In genomic region chr1:155277896-155278688, GRCh38 we compare ENCODE assay signal across 8 cellular contexts. TPM values are rescaled to one million over a fixed set of nuclear protein-coding genes. Genes with fewer than 3 reads are reported as not detected.
DNase-seq lines count a peak whose midpoint lies in the region; ATAC-seq and TF ChIP-seq lines count a peak whose summit lies in the region.

No MANE protein-coding gene starts in this region.

- TF ChIP-seq CTCF in coronary artery (IDR thresholded peaks at IDR 0.05), result no peak

- no peak overlapping the region for H3K14ac ChIP-seq in mesenchymal stem cell (ENCODE audit: low read length in 2 of 2)

- H3K27ac ChIP-seq in coronary artery, result peak overlapping the region; percentile 41 to 78
- no peak overlapping the region for H3K27ac ChIP-seq in mesenchymal stem cell (ENCODE audit: low read length, poor library complexity, severe bottlenecking)

- peaks cover 3 to 8% of the 10 kb centered on the region in 2 experiments for H3K36me3 ChIP-seq in mesenchymal stem cell (ENCODE audit: control insufficient read depth in 1 of 2, insufficient read depth in 2 of 2, low read depth in 1 of 2, low read length in 2 of 2)

- H2AK5ac ChIP-seq in mesenchymal stem cell (ENCODE audit: low read length, severe bottlenecking), result no peak overlapping the region

- peak; percentile 75 for DNase-seq in SIG-M5 treated with dmso at 0.1 percent for 504 hours (lab: John Stamatoyannopoulos, UW; ENCODE audit: unreplicated experiment)
- no peak for DNase-seq in SIG-M5 (lab: John Stamatoyannopoulos, UW)
- peak; percentile 79 for DNase-seq in NCI-H2171 (lab: John Stamatoyannopoulos, UW)
- peak; percentile 93 for DNase-seq in activated CD4-positive, alpha-beta T cell treated with anti-CD3 and anti-CD28 coated beads, Interleukin-2, amount 10 ng/mL, durations not matched to agents 24 days and 14 days
- DNase-seq in coronary artery (ENCODE audit: low spot score), result no peak
- peak; percentile 46 for DNase-seq in mesenchymal stem cell
- DNase-seq in stimulated activated CD8-positive, alpha-beta memory T cell treated with anti-CD3 and anti-CD28 coated beads, Interleukin-15, amount 100 ng/mL, for 4 hours (ENCODE audit: low read depth in 2 of 2), result peak; percentile 53 to 60

- no peak overlapping the region for H2BK15ac ChIP-seq in mesenchymal stem cell (ENCODE audit: low read depth, poor library complexity, severe bottlenecking)

- intact Hi-C loops in activated CD4-positive, alpha-beta T cell treated with anti-CD3 and anti-CD28 coated beads, Interleukin-2, amount 10 ng/mL, durations not matched to agents 24 days and 14 days (cut with micrococcal nuclease), result loop anchor here (1.0 to 10.0 kb wide), 5 partner anchors 16 to 317 kb away; partner anchors contain the start of genes FDPS and SCAMP3

- no peak overlapping the region for H2BK120ac ChIP-seq in mesenchymal stem cell (ENCODE audit: low read depth, low read length)

- no peaks in the 10 kb centered on the region for H3K27me3 Mint-ChIP-seq in activated CD4-positive, alpha-beta T cell treated with anti-CD3 and anti-CD28 coated beads, Interleukin-2, amount 10 ng/mL, durations not matched to agents 24 days and 14 days

- H4K91ac ChIP-seq in mesenchymal stem cell (ENCODE audit: low read length), result no peak overlapping the region

- H3K4me1 Mint-ChIP-seq in activated CD4-positive, alpha-beta T cell treated with anti-CD3 and anti-CD28 coated beads, Interleukin-2, amount 10 ng/mL, durations not matched to agents 24 days and 14 days, result peaks cover 20% of the 10 kb centered on the region

- no peak overlapping the region for H4K8ac ChIP-seq in mesenchymal stem cell (ENCODE audit: low read length)

- H3K18ac ChIP-seq in mesenchymal stem cell (ENCODE audit: low read depth in 1 of 2, low read length in 2 of 2), result no peak overlapping the region

- WGBS in mesenchymal stem cell, result 0% methylated on average over 25 of the region's 29 CpGs

- no peak overlapping the region for H3K23ac ChIP-seq in mesenchymal stem cell (ENCODE audit: low read length in 2 of 2)

- H3K27me3 ChIP-seq in mesenchymal stem cell (ENCODE audit: control insufficient read depth in 1 of 2, insufficient read depth in 1 of 2, low read length in 2 of 2), result no peaks in the 10 kb centered on the region

- H3K9me3 ChIP-seq in mesenchymal stem cell (ENCODE audit: control insufficient read depth, low read length), result no peaks in the 10 kb centered on the region

- no peak overlapping the region for H3K4ac ChIP-seq in mesenchymal stem cell (ENCODE audit: low read depth in 1 of 2, low read length in 2 of 2)

- H3K36me3 Mint-ChIP-seq in activated CD4-positive, alpha-beta T cell treated with anti-CD3 and anti-CD28 coated beads, Interleukin-2, amount 10 ng/mL, durations not matched to agents 24 days and 14 days (ENCODE audit: low read depth), result peaks cover 1% of the 10 kb centered on the region

- H3K4me2 ChIP-seq in mesenchymal stem cell (ENCODE audit: low read length, poor library complexity, severe bottlenecking), result peak overlapping the region; percentile 98

- ATAC-seq in HG03196 (IDR thresholded peaks at IDR 0.05; ENCODE audit: unreplicated experiment), result no peak

- no peak overlapping the region for H3K27ac Mint-ChIP-seq in activated CD4-positive, alpha-beta T cell treated with anti-CD3 and anti-CD28 coated beads, Interleukin-2, amount 10 ng/mL, durations not matched to agents 24 days and 14 days

- no peak overlapping the region for H2BK12ac ChIP-seq in mesenchymal stem cell (ENCODE audit: low read length in 2 of 2)

- peak overlapping the region; percentile 91 for H2AFZ ChIP-seq in mesenchymal stem cell (ENCODE audit: low read depth, low read length)

- no peaks in the 10 kb centered on the region for H3K9me3 Mint-ChIP-seq in activated CD4-positive, alpha-beta T cell treated with anti-CD3 and anti-CD28 coated beads, Interleukin-2, amount 10 ng/mL, durations not matched to agents 24 days and 14 days

- H3K4me3 ChIP-seq in coronary artery, result peak overlapping the region; percentile 78
- H3K4me3 ChIP-seq in mesenchymal stem cell (ENCODE audit: insufficient read depth in 1 of 2, low read depth in 1 of 2, low read length in 2 of 2), result peak overlapping the region; percentile 70 to 89

- peaks cover 4% of the 10 kb centered on the region for H3K79me1 ChIP-seq in mesenchymal stem cell (replicated peaks; ENCODE audit: low read length, poor library complexity, severe bottlenecking)

- H3K9ac ChIP-seq in mesenchymal stem cell (ENCODE audit: low read length), result peak overlapping the region; percentile 78

- H2BK5ac ChIP-seq in mesenchymal stem cell (ENCODE audit: low read depth, low read length, poor library complexity, severe bottlenecking), result no peak overlapping the region

- H3K4me1 ChIP-seq in mesenchymal stem cell (ENCODE audit: control insufficient read depth, insufficient read depth, low read depth, low read length), result peaks cover 8% of the 10 kb centered on the region

- H3K4me3 Mint-ChIP-seq in activated CD4-positive, alpha-beta T cell treated with anti-CD3 and anti-CD28 coated beads, Interleukin-2, amount 10 ng/mL, durations not matched to agents 24 days and 14 days, result peak overlapping the region; percentile 75

RNA-seq across cellular contexts. Expression of gene HCN3, which starts 0.8 kb away (rescaled TPM):
- total RNA-seq in activated CD4-positive, alpha-beta T cell treated with anti-CD3 and anti-CD28 coated beads, Interleukin-2, amount 10 ng/mL, durations not matched to agents 24 days and 14 days, result 3.2 and 3.8 TPM in 2 replicates
- polyA plus RNA-seq in mesenchymal stem cell (2013, experiment 1 of 2), result 2.0 TPM
- 1.9 TPM for polyA plus RNA-seq in mesenchymal stem cell (2013, experiment 2 of 2)

RNA-seq across cellular contexts. Expression of gene CLK2, which starts 4.8 kb away (rescaled TPM):
- total RNA-seq in activated CD4-positive, alpha-beta T cell treated with anti-CD3 and anti-CD28 coated beads, Interleukin-2, amount 10 ng/mL, durations not matched to agents 24 days and 14 days, result 86.2 and 90.6 TPM in 2 replicates
- 35.0 TPM for polyA plus RNA-seq in mesenchymal stem cell (2013, experiment 1 of 2)
- 34.0 TPM for polyA plus RNA-seq in mesenchymal stem cell (2013, experiment 2 of 2)

RNA-seq across cellular contexts. Expression of gene SCAMP3, which starts 15.9 kb away (rescaled TPM):
- 152 and 158 TPM in 2 replicates for total RNA-seq in activated CD4-positive, alpha-beta T cell treated with anti-CD3 and anti-CD28 coated beads, Interleukin-2, amount 10 ng/mL, durations not matched to agents 24 days and 14 days
- polyA plus RNA-seq in mesenchymal stem cell (2013, experiment 1 of 2), result 104 TPM
- 101 TPM for polyA plus RNA-seq in mesenchymal stem cell (2013, experiment 2 of 2)

RNA-seq across cellular contexts. Expression of gene ENTREP3, which starts 22.8 kb away (rescaled TPM):
- total RNA-seq in activated CD4-positive, alpha-beta T cell treated with anti-CD3 and anti-CD28 coated beads, Interleukin-2, amount 10 ng/mL, durations not matched to agents 24 days and 14 days, result 45.1 and 46.2 TPM in 2 replicates
- 48.4 TPM for polyA plus RNA-seq in mesenchymal stem cell (2013, experiment 1 of 2)
- 49.3 TPM for polyA plus RNA-seq in mesenchymal stem cell (2013, experiment 2 of 2)

RNA-seq across cellular contexts. Expression of gene PKLR, which starts 23.1 kb away (rescaled TPM):
- total RNA-seq in activated CD4-positive, alpha-beta T cell treated with anti-CD3 and anti-CD28 coated beads, Interleukin-2, amount 10 ng/mL, durations not matched to agents 24 days and 14 days, result 0.09 TPM in 1 of 2 replicates, not detected in the other
- polyA plus RNA-seq in mesenchymal stem cell (2013, experiment 1 of 2), result not detected
- 0.01 TPM for polyA plus RNA-seq in mesenchymal stem cell (2013, experiment 2 of 2)

Comparison
In these comparisons a context has a peak if more than half of its experiments do, and no peak if none do; other contexts are left out.
1. DNase-seq: peak in SIG-M5 treated with dmso at 0.1 percent for 504 hours (single experiment), NCI-H2171 (single experiment), activated CD4-positive, alpha-beta T cell treated with anti-CD3 and anti-CD28 coated beads, Interleukin-2, amount 10 ng/mL, durations not matched to agents 24 days and 14 days (single experiment), mesenchymal stem cell (single experiment) and stimulated activated CD8-positive, alpha-beta memory T cell treated with anti-CD3 and anti-CD28 coated beads, Interleukin-15, amount 100 ng/mL, for 4 hours (2 of 2); none in SIG-M5 (single experiment) and coronary artery (single experiment).